In the genomic region with DNA sequence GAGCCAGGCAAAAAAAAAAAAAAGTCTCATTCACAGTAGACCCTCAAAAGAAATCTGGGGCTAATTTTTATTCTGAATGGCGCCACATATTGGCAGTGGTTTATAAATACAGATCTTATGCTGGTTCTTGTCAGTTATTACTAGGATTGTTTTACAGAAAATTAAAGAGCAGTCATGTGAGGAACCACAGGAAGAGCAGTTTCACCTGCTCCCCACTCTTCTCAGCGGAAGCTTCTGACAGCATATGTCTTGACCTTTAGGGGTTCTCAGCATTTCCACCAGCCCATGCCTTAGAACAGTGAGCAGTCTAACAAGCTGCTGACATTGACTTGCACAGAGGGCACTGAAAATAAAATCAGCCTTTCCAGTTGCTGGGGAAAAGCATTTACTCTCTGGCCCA, we compare ENCODE assay signal across 1 cellular context.
A peak's percentile ranks its signal among the peaks of the same experiment; 100 is the strongest.
TF ChIP-seq lines count a peak whose summit lies in the region.

No MANE protein-coding gene starts in this region.

TF ChIP-seq in GM12878, 131 proteins besides CTCF, POLR2A, EP300 and RAD21 (continued from another document and continues in another):
- TF ChIP-seq, protein P1, sequence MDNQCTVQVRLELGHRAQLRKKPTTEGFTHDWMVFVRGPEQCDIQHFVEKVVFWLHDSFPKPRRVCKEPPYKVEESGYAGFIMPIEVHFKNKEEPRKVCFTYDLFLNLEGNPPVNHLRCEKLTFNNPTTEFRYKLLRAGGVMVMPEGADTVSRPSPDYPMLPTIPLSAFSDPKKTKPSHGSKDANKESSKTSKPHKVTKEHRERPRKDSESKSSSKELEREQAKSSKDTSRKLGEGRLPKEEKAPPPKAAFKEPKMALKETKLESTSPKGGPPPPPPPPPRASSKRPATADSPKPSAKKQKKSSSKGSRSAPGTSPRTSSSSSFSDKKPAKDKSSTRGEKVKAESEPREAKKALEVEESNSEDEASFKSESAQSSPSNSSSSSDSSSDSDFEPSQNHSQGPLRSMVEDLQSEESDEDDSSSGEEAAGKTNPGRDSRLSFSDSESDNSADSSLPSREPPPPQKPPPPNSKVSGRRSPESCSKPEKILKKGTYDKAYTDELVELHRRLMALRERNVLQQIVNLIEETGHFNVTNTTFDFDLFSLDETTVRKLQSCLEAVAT (IDR thresholded peaks at IDR 0.05), result no peak
- TF ChIP-seq ASH2L (IDR thresholded peaks at IDR 0.05; ENCODE audit: borderline replicate concordance, low read depth), result no peak
- TF ChIP-seq, protein P2, sequence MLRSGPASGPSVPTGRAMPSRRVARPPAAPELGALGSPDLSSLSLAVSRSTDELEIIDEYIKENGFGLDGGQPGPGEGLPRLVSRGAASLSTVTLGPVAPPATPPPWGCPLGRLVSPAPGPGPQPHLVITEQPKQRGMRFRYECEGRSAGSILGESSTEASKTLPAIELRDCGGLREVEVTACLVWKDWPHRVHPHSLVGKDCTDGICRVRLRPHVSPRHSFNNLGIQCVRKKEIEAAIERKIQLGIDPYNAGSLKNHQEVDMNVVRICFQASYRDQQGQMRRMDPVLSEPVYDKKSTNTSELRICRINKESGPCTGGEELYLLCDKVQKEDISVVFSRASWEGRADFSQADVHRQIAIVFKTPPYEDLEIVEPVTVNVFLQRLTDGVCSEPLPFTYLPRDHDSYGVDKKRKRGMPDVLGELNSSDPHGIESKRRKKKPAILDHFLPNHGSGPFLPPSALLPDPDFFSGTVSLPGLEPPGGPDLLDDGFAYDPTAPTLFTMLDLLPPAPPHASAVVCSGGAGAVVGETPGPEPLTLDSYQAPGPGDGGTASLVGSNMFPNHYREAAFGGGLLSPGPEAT (IDR thresholded peaks at IDR 0.05; ENCODE audit: low read depth), result peak; percentile 21; the same call in 1 of the 2 replicates
- no peak for TF ChIP-seq BACH1 (IDR thresholded peaks at IDR 0.05; ENCODE audit: borderline replicate concordance)
- no peak for TF ChIP-seq JUND (IDR thresholded peaks at IDR 0.05; ENCODE audit: low read depth, low read length)
- TF ChIP-seq NFIC (IDR thresholded peaks at IDR 0.05; ENCODE audit: low read depth, low read length), result peak; percentile 65
- TF ChIP-seq CBX3 (IDR thresholded peaks at IDR 0.05; ENCODE audit: borderline replicate concordance, low read depth), result no peak
- no peak for TF ChIP-seq JUNB (IDR thresholded peaks at IDR 0.05)
- TF ChIP-seq, protein P3, sequence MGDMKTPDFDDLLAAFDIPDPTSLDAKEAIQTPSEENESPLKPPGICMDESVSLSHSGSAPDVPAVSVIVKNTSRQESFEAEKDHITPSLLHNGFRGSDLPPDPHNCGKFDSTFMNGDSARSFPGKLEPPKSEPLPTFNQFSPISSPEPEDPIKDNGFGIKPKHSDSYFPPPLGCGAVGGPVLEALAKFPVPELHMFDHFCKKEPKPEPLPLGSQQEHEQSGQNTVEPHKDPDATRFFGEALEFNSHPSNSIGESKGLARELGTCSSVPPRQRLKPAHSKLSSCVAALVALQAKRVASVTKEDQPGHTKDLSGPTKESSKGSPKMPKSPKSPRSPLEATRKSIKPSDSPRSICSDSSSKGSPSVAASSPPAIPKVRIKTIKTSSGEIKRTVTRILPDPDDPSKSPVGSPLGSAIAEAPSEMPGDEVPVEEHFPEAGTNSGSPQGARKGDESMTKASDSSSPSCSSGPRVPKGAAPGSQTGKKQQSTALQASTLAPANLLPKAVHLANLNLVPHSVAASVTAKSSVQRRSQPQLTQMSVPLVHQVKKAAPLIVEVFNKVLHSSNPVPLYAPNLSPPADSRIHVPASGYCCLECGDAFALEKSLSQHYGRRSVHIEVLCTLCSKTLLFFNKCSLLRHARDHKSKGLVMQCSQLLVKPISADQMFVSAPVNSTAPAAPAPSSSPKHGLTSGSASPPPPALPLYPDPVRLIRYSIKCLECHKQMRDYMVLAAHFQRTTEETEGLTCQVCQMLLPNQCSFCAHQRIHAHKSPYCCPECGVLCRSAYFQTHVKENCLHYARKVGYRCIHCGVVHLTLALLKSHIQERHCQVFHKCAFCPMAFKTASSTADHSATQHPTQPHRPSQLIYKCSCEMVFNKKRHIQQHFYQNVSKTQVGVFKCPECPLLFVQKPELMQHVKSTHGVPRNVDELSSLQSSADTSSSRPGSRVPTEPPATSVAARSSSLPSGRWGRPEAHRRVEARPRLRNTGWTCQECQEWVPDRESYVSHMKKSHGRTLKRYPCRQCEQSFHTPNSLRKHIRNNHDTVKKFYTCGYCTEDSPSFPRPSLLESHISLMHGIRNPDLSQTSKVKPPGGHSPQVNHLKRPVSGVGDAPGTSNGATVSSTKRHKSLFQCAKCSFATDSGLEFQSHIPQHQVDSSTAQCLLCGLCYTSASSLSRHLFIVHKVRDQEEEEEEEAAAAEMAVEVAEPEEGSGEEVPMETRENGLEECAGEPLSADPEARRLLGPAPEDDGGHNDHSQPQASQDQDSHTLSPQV (IDR thresholded peaks at IDR 0.05), result no peak
- TF ChIP-seq, protein P4, sequence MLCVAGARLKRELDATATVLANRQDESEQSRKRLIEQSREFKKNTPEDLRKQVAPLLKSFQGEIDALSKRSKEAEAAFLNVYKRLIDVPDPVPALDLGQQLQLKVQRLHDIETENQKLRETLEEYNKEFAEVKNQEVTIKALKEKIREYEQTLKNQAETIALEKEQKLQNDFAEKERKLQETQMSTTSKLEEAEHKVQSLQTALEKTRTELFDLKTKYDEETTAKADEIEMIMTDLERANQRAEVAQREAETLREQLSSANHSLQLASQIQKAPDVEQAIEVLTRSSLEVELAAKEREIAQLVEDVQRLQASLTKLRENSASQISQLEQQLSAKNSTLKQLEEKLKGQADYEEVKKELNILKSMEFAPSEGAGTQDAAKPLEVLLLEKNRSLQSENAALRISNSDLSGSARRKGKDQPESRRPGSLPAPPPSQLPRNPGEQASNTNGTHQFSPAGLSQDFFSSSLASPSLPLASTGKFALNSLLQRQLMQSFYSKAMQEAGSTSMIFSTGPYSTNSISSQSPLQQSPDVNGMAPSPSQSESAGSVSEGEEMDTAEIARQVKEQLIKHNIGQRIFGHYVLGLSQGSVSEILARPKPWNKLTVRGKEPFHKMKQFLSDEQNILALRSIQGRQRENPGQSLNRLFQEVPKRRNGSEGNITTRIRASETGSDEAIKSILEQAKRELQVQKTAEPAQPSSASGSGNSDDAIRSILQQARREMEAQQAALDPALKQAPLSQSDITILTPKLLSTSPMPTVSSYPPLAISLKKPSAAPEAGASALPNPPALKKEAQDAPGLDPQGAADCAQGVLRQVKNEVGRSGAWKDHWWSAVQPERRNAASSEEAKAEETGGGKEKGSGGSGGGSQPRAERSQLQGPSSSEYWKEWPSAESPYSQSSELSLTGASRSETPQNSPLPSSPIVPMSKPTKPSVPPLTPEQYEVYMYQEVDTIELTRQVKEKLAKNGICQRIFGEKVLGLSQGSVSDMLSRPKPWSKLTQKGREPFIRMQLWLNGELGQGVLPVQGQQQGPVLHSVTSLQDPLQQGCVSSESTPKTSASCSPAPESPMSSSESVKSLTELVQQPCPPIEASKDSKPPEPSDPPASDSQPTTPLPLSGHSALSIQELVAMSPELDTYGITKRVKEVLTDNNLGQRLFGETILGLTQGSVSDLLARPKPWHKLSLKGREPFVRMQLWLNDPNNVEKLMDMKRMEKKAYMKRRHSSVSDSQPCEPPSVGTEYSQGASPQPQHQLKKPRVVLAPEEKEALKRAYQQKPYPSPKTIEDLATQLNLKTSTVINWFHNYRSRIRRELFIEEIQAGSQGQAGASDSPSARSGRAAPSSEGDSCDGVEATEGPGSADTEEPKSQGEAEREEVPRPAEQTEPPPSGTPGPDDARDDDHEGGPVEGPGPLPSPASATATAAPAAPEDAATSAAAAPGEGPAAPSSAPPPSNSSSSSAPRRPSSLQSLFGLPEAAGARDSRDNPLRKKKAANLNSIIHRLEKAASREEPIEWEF (IDR thresholded peaks at IDR 0.05; ENCODE audit: insufficient replicate concordance, low read depth, low read length), result no peak
- no peak for TF ChIP-seq HCFC1 (IDR thresholded peaks at IDR 0.05; ENCODE audit: low read length)
- TF ChIP-seq, protein P5, sequence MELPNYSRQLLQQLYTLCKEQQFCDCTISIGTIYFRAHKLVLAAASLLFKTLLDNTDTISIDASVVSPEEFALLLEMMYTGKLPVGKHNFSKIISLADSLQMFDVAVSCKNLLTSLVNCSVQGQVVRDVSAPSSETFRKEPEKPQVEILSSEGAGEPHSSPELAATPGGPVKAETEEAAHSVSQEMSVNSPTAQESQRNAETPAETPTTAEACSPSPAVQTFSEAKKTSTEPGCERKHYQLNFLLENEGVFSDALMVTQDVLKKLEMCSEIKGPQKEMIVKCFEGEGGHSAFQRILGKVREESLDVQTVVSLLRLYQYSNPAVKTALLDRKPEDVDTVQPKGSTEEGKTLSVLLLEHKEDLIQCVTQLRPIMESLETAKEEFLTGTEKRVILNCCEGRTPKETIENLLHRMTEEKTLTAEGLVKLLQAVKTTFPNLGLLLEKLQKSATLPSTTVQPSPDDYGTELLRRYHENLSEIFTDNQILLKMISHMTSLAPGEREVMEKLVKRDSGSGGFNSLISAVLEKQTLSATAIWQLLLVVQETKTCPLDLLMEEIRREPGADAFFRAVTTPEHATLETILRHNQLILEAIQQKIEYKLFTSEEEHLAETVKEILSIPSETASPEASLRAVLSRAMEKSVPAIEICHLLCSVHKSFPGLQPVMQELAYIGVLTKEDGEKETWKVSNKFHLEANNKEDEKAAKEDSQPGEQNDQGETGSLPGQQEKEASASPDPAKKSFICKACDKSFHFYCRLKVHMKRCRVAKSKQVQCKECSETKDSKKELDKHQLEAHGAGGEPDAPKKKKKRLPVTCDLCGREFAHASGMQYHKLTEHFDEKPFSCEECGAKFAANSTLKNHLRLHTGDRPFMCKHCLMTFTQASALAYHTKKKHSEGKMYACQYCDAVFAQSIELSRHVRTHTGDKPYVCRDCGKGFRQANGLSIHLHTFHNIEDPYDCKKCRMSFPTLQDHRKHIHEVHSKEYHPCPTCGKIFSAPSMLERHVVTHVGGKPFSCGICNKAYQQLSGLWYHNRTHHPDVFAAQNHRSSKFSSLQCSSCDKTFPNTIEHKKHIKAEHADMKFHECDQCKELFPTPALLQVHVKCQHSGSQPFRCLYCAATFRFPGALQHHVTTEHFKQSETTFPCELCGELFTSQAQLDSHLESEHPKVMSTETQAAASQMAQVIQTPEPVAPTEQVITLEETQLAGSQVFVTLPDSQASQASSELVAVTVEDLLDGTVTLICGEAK (IDR thresholded peaks at IDR 0.05; ENCODE audit: borderline replicate concordance), result no peak
- no peak for TF ChIP-seq GABPA (IDR thresholded peaks at IDR 0.05; ENCODE audit: low read depth)
- TF ChIP-seq CHD1 (IDR thresholded peaks at IDR 0.05; ENCODE audit: low read depth, low read length), result no peak
- TF ChIP-seq ZZZ3 (IDR thresholded peaks at IDR 0.05; ENCODE audit: control insufficient read depth, insufficient read length, low read depth), result no peak
- TF ChIP-seq CEBPB (IDR thresholded peaks at IDR 0.05; ENCODE audit: borderline replicate concordance in 1 of 2, low read depth in 2 of 2, low read length in 2 of 2), result no peak
- TF ChIP-seq SMC3 (IDR thresholded peaks at IDR 0.05; ENCODE audit: borderline replicate concordance, low read length), result peak; percentile 25; the same call in 1 of the 2 replicates
- TF ChIP-seq TCF7 (IDR thresholded peaks at IDR 0.05; ENCODE audit: borderline replicate concordance), result no peak
- TF ChIP-seq RAD51 (IDR thresholded peaks at IDR 0.05), result peak; percentile 47; the same call in 1 of the 2 replicates
- TF ChIP-seq TAF1 (IDR thresholded peaks at IDR 0.05; ENCODE audit: borderline replicate concordance, low read depth, low read length), result no peak
- peak; percentile 44; the same call in 1 of the 2 replicates for TF ChIP-seq FOXM1 (IDR thresholded peaks at IDR 0.05; ENCODE audit: low read depth, low read length)
- TF ChIP-seq RELA (IDR thresholded peaks at IDR 0.05; ENCODE audit: borderline replicate concordance, partially characterized antibody), result no peak
- no peak for TF ChIP-seq SPI1 (IDR thresholded peaks at IDR 0.05; ENCODE audit: borderline replicate concordance, insufficient read depth, low read depth, low read length)
- no peak for TF ChIP-seq SUPT20H (IDR thresholded peaks at IDR 0.05; ENCODE audit: borderline replicate concordance, control insufficient read depth, low read depth, low read length)
- TF ChIP-seq SREBF1 (IDR thresholded peaks at IDR 0.05; ENCODE audit: low read length), result no peak
- TF ChIP-seq, protein P6, sequence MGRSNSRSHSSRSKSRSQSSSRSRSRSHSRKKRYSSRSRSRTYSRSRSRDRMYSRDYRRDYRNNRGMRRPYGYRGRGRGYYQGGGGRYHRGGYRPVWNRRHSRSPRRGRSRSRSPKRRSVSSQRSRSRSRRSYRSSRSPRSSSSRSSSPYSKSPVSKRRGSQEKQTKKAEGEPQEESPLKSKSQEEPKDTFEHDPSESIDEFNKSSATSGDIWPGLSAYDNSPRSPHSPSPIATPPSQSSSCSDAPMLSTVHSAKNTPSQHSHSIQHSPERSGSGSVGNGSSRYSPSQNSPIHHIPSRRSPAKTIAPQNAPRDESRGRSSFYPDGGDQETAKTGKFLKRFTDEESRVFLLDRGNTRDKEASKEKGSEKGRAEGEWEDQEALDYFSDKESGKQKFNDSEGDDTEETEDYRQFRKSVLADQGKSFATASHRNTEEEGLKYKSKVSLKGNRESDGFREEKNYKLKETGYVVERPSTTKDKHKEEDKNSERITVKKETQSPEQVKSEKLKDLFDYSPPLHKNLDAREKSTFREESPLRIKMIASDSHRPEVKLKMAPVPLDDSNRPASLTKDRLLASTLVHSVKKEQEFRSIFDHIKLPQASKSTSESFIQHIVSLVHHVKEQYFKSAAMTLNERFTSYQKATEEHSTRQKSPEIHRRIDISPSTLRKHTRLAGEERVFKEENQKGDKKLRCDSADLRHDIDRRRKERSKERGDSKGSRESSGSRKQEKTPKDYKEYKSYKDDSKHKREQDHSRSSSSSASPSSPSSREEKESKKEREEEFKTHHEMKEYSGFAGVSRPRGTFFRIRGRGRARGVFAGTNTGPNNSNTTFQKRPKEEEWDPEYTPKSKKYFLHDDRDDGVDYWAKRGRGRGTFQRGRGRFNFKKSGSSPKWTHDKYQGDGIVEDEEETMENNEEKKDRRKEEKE (IDR thresholded peaks at IDR 0.05), result no peak
- TF ChIP-seq, protein P7, sequence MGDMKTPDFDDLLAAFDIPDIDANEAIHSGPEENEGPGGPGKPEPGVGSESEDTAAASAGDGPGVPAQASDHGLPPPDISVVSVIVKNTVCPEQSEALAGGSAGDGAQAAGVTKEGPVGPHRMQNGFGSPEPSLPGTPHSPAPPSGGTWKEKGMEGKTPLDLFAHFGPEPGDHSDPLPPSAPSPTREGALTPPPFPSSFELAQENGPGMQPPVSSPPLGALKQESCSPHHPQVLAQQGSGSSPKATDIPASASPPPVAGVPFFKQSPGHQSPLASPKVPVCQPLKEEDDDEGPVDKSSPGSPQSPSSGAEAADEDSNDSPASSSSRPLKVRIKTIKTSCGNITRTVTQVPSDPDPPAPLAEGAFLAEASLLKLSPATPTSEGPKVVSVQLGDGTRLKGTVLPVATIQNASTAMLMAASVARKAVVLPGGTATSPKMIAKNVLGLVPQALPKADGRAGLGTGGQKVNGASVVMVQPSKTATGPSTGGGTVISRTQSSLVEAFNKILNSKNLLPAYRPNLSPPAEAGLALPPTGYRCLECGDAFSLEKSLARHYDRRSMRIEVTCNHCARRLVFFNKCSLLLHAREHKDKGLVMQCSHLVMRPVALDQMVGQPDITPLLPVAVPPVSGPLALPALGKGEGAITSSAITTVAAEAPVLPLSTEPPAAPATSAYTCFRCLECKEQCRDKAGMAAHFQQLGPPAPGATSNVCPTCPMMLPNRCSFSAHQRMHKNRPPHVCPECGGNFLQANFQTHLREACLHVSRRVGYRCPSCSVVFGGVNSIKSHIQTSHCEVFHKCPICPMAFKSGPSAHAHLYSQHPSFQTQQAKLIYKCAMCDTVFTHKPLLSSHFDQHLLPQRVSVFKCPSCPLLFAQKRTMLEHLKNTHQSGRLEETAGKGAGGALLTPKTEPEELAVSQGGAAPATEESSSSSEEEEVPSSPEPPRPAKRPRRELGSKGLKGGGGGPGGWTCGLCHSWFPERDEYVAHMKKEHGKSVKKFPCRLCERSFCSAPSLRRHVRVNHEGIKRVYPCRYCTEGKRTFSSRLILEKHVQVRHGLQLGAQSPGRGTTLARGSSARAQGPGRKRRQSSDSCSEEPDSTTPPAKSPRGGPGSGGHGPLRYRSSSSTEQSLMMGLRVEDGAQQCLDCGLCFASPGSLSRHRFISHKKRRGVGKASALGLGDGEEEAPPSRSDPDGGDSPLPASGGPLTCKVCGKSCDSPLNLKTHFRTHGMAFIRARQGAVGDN (IDR thresholded peaks at IDR 0.05), result 0 out of 2 replicates have a peak, but pooled peaks have one; percentile 33
- TF ChIP-seq BRCA1 (IDR thresholded peaks at IDR 0.05; ENCODE audit: low read depth, low read length), result no peak
